In the genomic region with DNA sequence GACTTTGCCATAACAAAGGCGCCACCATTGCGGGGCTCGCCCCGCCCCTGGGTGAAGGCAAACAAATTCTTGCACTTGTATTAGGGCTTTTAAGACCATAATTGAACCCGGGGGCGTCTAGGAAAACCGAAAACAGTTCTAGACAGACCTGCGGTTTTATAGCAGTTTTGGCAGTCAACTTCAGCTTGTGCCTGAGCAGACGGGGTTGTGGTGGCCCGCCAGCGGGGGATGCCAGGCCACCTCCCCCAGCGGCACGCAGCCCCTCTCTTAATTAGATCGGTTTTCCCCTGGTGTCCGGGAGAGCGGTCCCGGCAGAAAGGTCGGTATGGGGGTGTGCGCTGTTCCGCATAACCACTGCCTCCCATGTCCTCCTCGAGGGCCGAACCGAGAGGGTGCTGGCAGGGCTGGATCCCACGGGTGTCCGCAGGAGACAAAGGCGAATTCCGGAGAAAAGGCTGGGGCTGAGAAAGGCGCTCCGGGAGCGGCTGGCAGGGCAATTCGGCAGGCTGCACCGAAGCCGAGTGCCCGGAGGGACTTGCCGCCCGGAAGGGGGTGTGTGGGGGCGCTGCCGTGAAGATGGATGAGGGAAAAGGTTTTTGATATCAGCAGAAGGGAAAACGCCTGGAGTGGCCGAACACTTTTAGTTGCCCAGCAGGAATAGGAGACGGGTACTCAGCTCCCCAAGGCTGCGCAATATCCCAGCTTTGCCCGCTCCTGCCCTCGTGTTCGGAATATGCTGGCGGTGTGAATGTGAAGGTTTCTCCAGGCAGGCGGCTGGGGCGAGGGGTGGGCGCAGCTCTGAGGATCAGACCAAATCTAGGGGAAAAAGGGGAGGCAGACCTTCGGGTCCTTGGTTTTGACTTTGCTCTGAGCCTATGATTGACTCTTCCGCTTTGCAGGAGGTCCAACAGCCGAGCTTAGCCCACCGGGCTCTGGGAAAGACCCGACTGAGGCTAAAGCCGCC, we compare ENCODE assay signal across 9 cellular contexts. TPM values are rescaled to one million over a fixed set of nuclear protein-coding genes. Genes with fewer than 3 reads are reported as not detected.
DNase-seq lines count a peak whose midpoint lies in the region; ATAC-seq lines count a peak whose summit lies in the region.
"Had no signal": no experiment of that assay in that cellular context is flagged by ENCODE, and none has a peak within 500 bp of the region (broad histone marks: within the 10 kb centered on the region; RNA-seq: fewer than 3 reads in every experiment).

No MANE protein-coding gene starts in this region.

- H3K4me3 ChIP-seq in thymus (ENCODE audit: low read length) = peak overlapping the region; percentile 20

- no peak overlapping the region for H3K27ac ChIP-seq in thymus (ENCODE audit: low read depth)

- no peaks in the 10 kb centered on the region for H3K36me3 ChIP-seq in thymus (ENCODE audit: control insufficient read depth, insufficient read depth)

- no peaks in the 10 kb centered on the region for H3K9me3 ChIP-seq in thymus (ENCODE audit: control insufficient read depth)

- H3K4me1 Mint-ChIP-seq in activated naive CD4-positive, alpha-beta T cell treated with anti-CD3 and anti-CD28 coated beads, Interleukin-2, amount 50 U/mL, for 24 hours = peaks cover 66% of the 10 kb centered on the region
- peaks cover 15% of the 10 kb centered on the region for H3K4me1 Mint-ChIP-seq in memory B cell

- peaks cover 66% of the 10 kb centered on the region for H3K27me3 Mint-ChIP-seq in activated naive CD4-positive, alpha-beta T cell treated with anti-CD3 and anti-CD28 coated beads, Interleukin-2, amount 50 U/mL, for 24 hours
- peaks cover 41% of the 10 kb centered on the region for H3K27me3 Mint-ChIP-seq in memory B cell

- 3% methylated on average over 55 of the region's 55 CpGs for WGBS in thymus

- H3K4me3 Mint-ChIP-seq in activated naive CD4-positive, alpha-beta T cell treated with anti-CD3 and anti-CD28 coated beads, Interleukin-2, amount 50 U/mL, for 24 hours = peak overlapping the region; percentile 83
- H3K4me3 Mint-ChIP-seq in memory B cell = peak overlapping the region; percentile 61

- H3K9me3 Mint-ChIP-seq in activated naive CD4-positive, alpha-beta T cell treated with anti-CD3 and anti-CD28 coated beads, Interleukin-2, amount 50 U/mL, for 24 hours = no peaks in the 10 kb centered on the region
- no peaks in the 10 kb centered on the region for H3K9me3 Mint-ChIP-seq in memory B cell

- DNase-seq in activated CD8-positive, alpha-beta memory T cell treated with anti-CD3 and anti-CD28 coated beads for 24 hours = peak; percentile 61
- DNase-seq in activated CD8-positive, alpha-beta memory T cell treated with anti-CD3 and anti-CD28 coated beads, Interleukin-2, amount 50 U/mL, for 4 hours = no peak
- DNase-seq in memory B cell (ENCODE audit: low spot score in 2 of 2) (no peak), NCI-H146 treated with DMSO at 0.1 percent for 48 hours (lab: John Stamatoyannopoulos, UW; ENCODE audit: unreplicated experiment) (no peak), dermis blood vessel endothelial cell (no peak)
- DNase-seq in stimulated activated naive CD4-positive, alpha-beta T cell (lab: John Stamatoyannopoulos, UW) = no peak

- H3K4me1 ChIP-seq in thymus (ENCODE audit: control insufficient read depth, insufficient read depth, low read length) = peaks cover 14% of the 10 kb centered on the region

- H3K27me3 ChIP-seq in thymus (ENCODE audit: control insufficient read depth, insufficient read depth) = peaks cover 74% of the 10 kb centered on the region

- H3K36me3 Mint-ChIP-seq in activated naive CD4-positive, alpha-beta T cell treated with anti-CD3 and anti-CD28 coated beads, Interleukin-2, amount 50 U/mL, for 24 hours = no peaks in the 10 kb centered on the region
- H3K36me3 Mint-ChIP-seq in memory B cell = peaks cover 3% of the 10 kb centered on the region

- no peak for ATAC-seq in memory B cell (ENCODE audit: low read depth)

- H3K27ac Mint-ChIP-seq in activated naive CD4-positive, alpha-beta T cell treated with anti-CD3 and anti-CD28 coated beads, Interleukin-2, amount 50 U/mL, for 24 hours = no peak overlapping the region
- H3K27ac Mint-ChIP-seq in memory B cell = peak overlapping the region; percentile 17

RNA-seq across cellular contexts. Expression of a gene that starts 3.0 kb away (rescaled TPM):
- under 0.01 TPM for polyA plus RNA-seq in thymus
- total RNA-seq in dermis blood vessel endothelial cell = under 0.01 and 0.70 TPM in 2 replicates

RNA-seq across cellular contexts. Expression of a gene that starts 11.9 kb away (rescaled TPM):
- 0.02 TPM for polyA plus RNA-seq in thymus
- total RNA-seq in dermis blood vessel endothelial cell = under 0.01 TPM in 1 of 2 replicates, not detected in the other
- polyA plus RNA-seq: AG04450 had no signal

RNA-seq across cellular contexts. Expression of a gene that starts 13.9 kb away (rescaled TPM):
- 3.5 TPM for polyA plus RNA-seq in thymus
- total RNA-seq in dermis blood vessel endothelial cell = 3.7 and 4.4 TPM in 2 replicates

RNA-seq across cellular contexts. Expression of a gene that starts 22.6 kb away (rescaled TPM):
- 4.9 TPM for polyA plus RNA-seq in thymus
- 9.0 and 11.8 TPM in 2 replicates for total RNA-seq in dermis blood vessel endothelial cell

RNA-seq across cellular contexts. Expression of a gene that starts 31.5 kb away (rescaled TPM):
- polyA plus RNA-seq in thymus = 0.41 TPM
- 1.4 and 2.9 TPM in 2 replicates for total RNA-seq in dermis blood vessel endothelial cell
